ENCODE assay signal across 17 cellular contexts in the genomic region with DNA sequence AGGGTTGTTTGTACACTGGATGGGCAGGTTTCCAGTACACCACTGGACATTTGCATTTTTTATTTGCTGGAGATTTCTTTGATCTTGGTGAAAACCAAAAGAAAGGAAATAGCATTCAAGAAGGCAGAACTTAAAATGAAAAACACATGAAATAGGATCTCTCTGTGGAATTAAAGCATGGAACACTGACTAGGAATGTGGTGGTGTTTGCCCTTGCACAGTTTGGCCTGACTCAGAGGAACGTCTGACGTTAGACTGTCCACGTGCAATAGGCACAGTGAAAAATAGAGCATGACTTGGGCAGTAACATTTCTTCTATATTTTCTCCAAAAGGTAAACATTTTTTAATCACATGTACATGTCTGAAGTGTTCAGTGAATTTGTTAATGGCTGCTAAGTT.
DNase-seq lines count a peak whose midpoint lies in the region; ATAC-seq and TF ChIP-seq lines count a peak whose summit lies in the region.
"Had no signal": no experiment of that assay in that cellular context is flagged by ENCODE, and none has a peak within 500 bp of the region (broad histone marks: within the 10 kb centered on the region; RNA-seq: fewer than 3 reads in every experiment).

No MANE protein-coding gene starts in this region.

- DNase-seq in BJ (ENCODE audit: low read depth) (peak; percentile 54), adipocyte (ENCODE audit: low read depth) (peak; percentile 81), fibroblast of lung (ENCODE audit: low read depth in 2 of 2) (peak; percentile 63 to 80), non-pigmented ciliary epithelial cell (ENCODE audit: low read depth) (peak; percentile 40), pons (ENCODE audit: low spot score) (no peak)
- DNase-seq in stimulated activated naive CD8-positive, alpha-beta T cell treated with anti-CD3 and anti-CD28 coated beads, Interleukin-15, Interleukin-2, amounts not matched to agents 100 U/mL and 50 U/mL, for 24 hours = no peak
- DNase-seq: activated naive CD8-positive, alpha-beta T cell treated with anti-CD3 and anti-CD28 coated beads, Interleukin-2, amount 10 ng/mL, durations not matched to agents 7 days and 5 days; activated T-cell treated with anti-CD3 and anti-CD28 coated beads, Interleukin-2, amount 50 U/mL, for 24 hours; naive B cell; NCI-H2081; NCI-H526 treated with DMSO at 0.1 percent for 48 hours; PC-3 had no signal

- H3K9ac ChIP-seq in adipocyte (ENCODE audit: low read length) = no peak overlapping the region
- H3K9ac ChIP-seq in fibroblast of lung (ENCODE audit: insufficient read depth, low read length) = no peak overlapping the region

- H3K27me3 ChIP-seq in BJ (ENCODE audit: control insufficient read depth, insufficient read depth, low read length) (no peaks in the 10 kb centered on the region), adipocyte (replicated peaks; ENCODE audit: control insufficient read depth, insufficient read depth, low read length) (no peaks in the 10 kb centered on the region), fibroblast of lung (ENCODE audit: control insufficient read depth, insufficient read depth, low read length) (no peaks in the 10 kb centered on the region)
- H3K27me3 ChIP-seq: vagina had no signal

- H3K4me1 ChIP-seq in adipocyte (ENCODE audit: control insufficient read depth, insufficient read depth, low read length) = peaks cover 23% of the 10 kb centered on the region
- no peaks in the 10 kb centered on the region for H3K4me1 ChIP-seq in fibroblast of lung (ENCODE audit: control insufficient read depth, extremely low read depth, insufficient read depth, low read length)
- H3K4me1 ChIP-seq: vagina had no signal

- no peak for ATAC-seq in GM21367 (IDR thresholded peaks at IDR 0.05; ENCODE audit: unreplicated experiment)
- no peak for ATAC-seq in GM19035 (IDR thresholded peaks at IDR 0.05; ENCODE audit: unreplicated experiment)
- ATAC-seq in stimulated activated naive CD8-positive, alpha-beta T cell treated with anti-CD3 and anti-CD28 coated beads, Interleukin-15, Interleukin-2, amounts not matched to agents 100 U/mL and 50 U/mL, for 24 hours = no peak
- ATAC-seq: esophagus mucosa, PC-3 had no signal

- H3K4me2 ChIP-seq in fibroblast of lung (ENCODE audit: extremely low read depth, insufficient read depth, low read length) = no peak overlapping the region

- H3K36me3 ChIP-seq in BJ (ENCODE audit: control insufficient read depth, insufficient read depth, low read length) (no peaks in the 10 kb centered on the region), adipocyte (ENCODE audit: control insufficient read depth, insufficient read depth, low read length, severe bottlenecking) (no peaks in the 10 kb centered on the region), fibroblast of lung (ENCODE audit: control insufficient read depth, insufficient read depth, low read length) (no peaks in the 10 kb centered on the region)
- H3K36me3 ChIP-seq: vagina had no signal

- no peak overlapping the region for H3K4me3 ChIP-seq in BJ (ENCODE audit: low read depth, low read length)
- no peak overlapping the region for H3K4me3 ChIP-seq in adipocyte (ENCODE audit: low read length)
- H3K4me3 ChIP-seq in fibroblast of lung (replicated peaks in 1 of 4; ENCODE audit: control extremely low read depth in 1 of 4, insufficient read depth in 1 of 4, low read depth in 3 of 4, low read length in 4 of 4) = no peak overlapping the region
- H3K4me3 ChIP-seq: vagina had no signal

- POLR2A ChIA-PET in BJ (lab: Charles Lee) = no interaction called here

- CTCF ChIA-PET in BJ (lab: Yijun Ruan, JAX) = no interaction called here

- H2AFZ ChIP-seq in fibroblast of lung (ENCODE audit: low read length) = no peak overlapping the region

- no peaks in the 10 kb centered on the region for H3K79me2 ChIP-seq in fibroblast of lung (ENCODE audit: control insufficient read depth, insufficient read depth, low read length)

- H4K20me1 ChIP-seq in fibroblast of lung (ENCODE audit: control insufficient read depth, extremely low read depth, insufficient read depth, low read length) = no peaks in the 10 kb centered on the region

- no peak overlapping the region for H3K27ac ChIP-seq in fibroblast of lung (ENCODE audit: insufficient read depth, low read length)
- H3K27ac ChIP-seq: C4-2B, vagina had no signal

- H3K9me3 ChIP-seq in adipocyte (ENCODE audit: control insufficient read depth, low read length) = no peaks in the 10 kb centered on the region
- H3K9me3 ChIP-seq in fibroblast of lung (ENCODE audit: control insufficient read depth, insufficient read depth, low read depth, low read length) = no peaks in the 10 kb centered on the region
- H3K9me3 ChIP-seq: vagina had no signal

- TF ChIP-seq CTCF in BJ (IDR thresholded peaks at IDR 0.05; ENCODE audit: insufficient read depth, low read depth, low read length) = no peak
- no peak for TF ChIP-seq CTCF in fibroblast of lung (conservative IDR thresholded peaks at IDR 0.05 in 1 of 2, IDR thresholded peaks at IDR 0.05 in 1 of 2; ENCODE audit: low read depth in 1 of 2, low read length in 2 of 2)

Comparison
In these comparisons a context has a peak if more than half of its experiments do, and no peak if none do; other contexts are left out.
1. DNase-seq: peak in BJ (single experiment), adipocyte (single experiment), fibroblast of lung (2 of 2) and non-pigmented ciliary epithelial cell (single experiment); none in stimulated activated naive CD8-positive, alpha-beta T cell treated with anti-CD3 and anti-CD28 coated beads, Interleukin-15, Interleukin-2, amounts not matched to agents 100 U/mL and 50 U/mL, for 24 hours (single experiment) and pons (single experiment).